24 cellular contexts compared by ENCODE assay signal in the genomic region with DNA sequence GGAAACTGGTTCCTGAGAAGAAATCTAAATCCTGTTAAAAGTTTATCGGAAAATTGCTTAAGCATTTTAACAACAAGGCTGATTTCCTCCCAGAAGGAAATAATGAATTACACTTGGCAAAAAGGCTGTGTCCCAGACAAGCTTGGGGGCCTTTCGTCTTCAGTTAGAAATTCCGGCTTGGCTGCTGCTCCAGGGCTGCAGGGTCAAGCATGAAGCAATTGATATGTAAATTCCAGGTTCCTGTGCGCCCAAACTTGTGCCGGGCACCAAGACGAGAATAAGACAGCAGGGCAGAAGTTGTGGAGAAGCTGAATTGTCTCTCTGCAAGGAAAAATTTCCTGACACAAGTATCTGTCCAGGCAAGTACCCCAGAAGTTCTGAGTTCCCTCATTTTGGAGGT. TPM values are rescaled to one million over a fixed set of nuclear protein-coding genes. Genes with fewer than 3 reads are reported as not detected.
DNase-seq lines count a peak whose midpoint lies in the region; ATAC-seq and TF ChIP-seq lines count a peak whose summit lies in the region.
"Had no signal": no experiment of that assay in that cellular context is flagged by ENCODE, and none has a peak within 500 bp of the region (broad histone marks: within the 10 kb centered on the region; RNA-seq: fewer than 3 reads in every experiment).

No MANE protein-coding gene starts in this region.

- CTCF ChIA-PET in A673 (lab: Charles Lee) (interaction anchor here (0.7 kb wide), 1 partner anchor 33 kb away, joined by 5 read pairs; no protein-coding TSS in a partner anchor), HCT116 (lab: Charles Lee) (interaction anchor here (0.6 to 2.1 kb wide), 4 partner anchors 9 to 53 kb away, joined by 3 to 7 read pairs (median 5); no protein-coding TSS in a partner anchor)

- intact Hi-C loops in A673 (cut with micrococcal nuclease; ENCODE audit: unreplicated experiment) = loop anchor here (5.0 kb wide), 1 partner anchor 50 kb away; no protein-coding TSS in a partner anchor
- intact Hi-C loops in HCT116 (cut with micrococcal nuclease) = no loop called here
- intact Hi-C loops in natural killer cell (cut with micrococcal nuclease) = no loop called here

- peaks cover 46% of the 10 kb centered on the region for H3K27me3 Mint-ChIP-seq in endodermal cell (ENCODE audit: insufficient read depth)
- H3K27me3 Mint-ChIP-seq in natural killer cell (ENCODE audit: low read depth in 2 of 2) = peaks cover 26 to 33% of the 10 kb centered on the region in 2 donors

- H3K36me3 ChIP-seq in A673 (ENCODE audit: insufficient read depth, low read length, poor library complexity, severe bottlenecking) (no peaks in the 10 kb centered on the region), HCT116 (ENCODE audit: control insufficient read depth in 1 of 2, insufficient read depth in 2 of 2, low read length in 2 of 2) (no peaks in the 10 kb centered on the region), endodermal cell (ENCODE audit: control insufficient read depth, insufficient read depth, low read length) (no peaks in the 10 kb centered on the region), osteoblast (ENCODE audit: insufficient read depth, low read length) (no peaks in the 10 kb centered on the region)

- H3K27ac Mint-ChIP-seq in endodermal cell (no peak overlapping the region), natural killer cell (no peak overlapping the region)
- no peak overlapping the region for H3K27ac Mint-ChIP-seq in activated naive CD4-positive, alpha-beta T cell treated with anti-CD3 and anti-CD28 coated beads, Interleukin-2, amount 50 U/mL, for 72 hours

- H4K20me1 ChIP-seq in HCT116 (ENCODE audit: insufficient read depth) (no peaks in the 10 kb centered on the region), osteoblast (ENCODE audit: insufficient read depth, low read length) (no peaks in the 10 kb centered on the region)

- POLR2A ChIA-PET in A673 (lab: Charles Lee; ENCODE audit: low non-redundant PET) = no interaction called here
- POLR2A ChIA-PET in HCT116 (lab: Charles Lee) = interaction anchor here (1.5 kb wide), 1 partner anchor 9 kb away, joined by 3 read pairs; no protein-coding TSS in a partner anchor

- H2AFZ ChIP-seq in HCT116 (ENCODE audit: low read depth, low read length, poor library complexity, severe bottlenecking) (peak overlapping the region; percentile 14), osteoblast (ENCODE audit: low read length) (no peak overlapping the region)

- no peak for ATAC-seq in HCT116
- no peak for ATAC-seq in natural killer cell
- no peak for ATAC-seq in activated naive CD4-positive, alpha-beta T cell treated with anti-CD3 and anti-CD28 coated beads, Interleukin-2, amount 50 U/mL, for 72 hours

- H3K9me3 ChIP-seq in A673 (ENCODE audit: low read depth, low read length, poor library complexity, severe bottlenecking) (no peaks in the 10 kb centered on the region), HCT116 (ENCODE audit: control insufficient read depth in 1 of 2, insufficient read depth in 1 of 2, low read depth in 1 of 2, low read length in 2 of 2) (no peaks in the 10 kb centered on the region), endodermal cell (ENCODE audit: control insufficient read depth, low read length) (no peaks in the 10 kb centered on the region), osteoblast (ENCODE audit: low read depth, low read length) (no peaks in the 10 kb centered on the region)

- no peaks in the 10 kb centered on the region for H3K9me2 ChIP-seq in HCT116 (ENCODE audit: insufficient read depth)

- H3K27me3 ChIP-seq in A673 (replicated peaks; ENCODE audit: insufficient read depth, low read depth, low read length, poor library complexity) (peaks cover 3% of the 10 kb centered on the region), HCT116 (ENCODE audit: insufficient read depth, low read length) (no peaks in the 10 kb centered on the region), endodermal cell (ENCODE audit: control insufficient read depth, insufficient read depth, low read length, poor library complexity, severe bottlenecking) (peaks cover 14% of the 10 kb centered on the region), osteoblast (ENCODE audit: insufficient read depth, low read length) (peaks cover 14% of the 10 kb centered on the region)

- no TSS peak for BruUV-seq in A673 (replicated peaks; lab: Mats Ljungman, UMichigan)
- BruUV-seq in HCT116 (replicated peaks; lab: Mats Ljungman, UMichigan) = no TSS peak

- 53 to 71% methylated on average over 3 to 6 of the region's 6 CpGs for WGBS in endodermal cell (ENCODE audit: insufficient coverage in 1 of 2, insufficient read length in 1 of 2), 2 experiments

- peaks cover 17% of the 10 kb centered on the region for H3K4me1 ChIP-seq in A673 (ENCODE audit: insufficient read depth, low read length, poor library complexity, severe bottlenecking)
- peaks cover 0 to 7% of the 10 kb centered on the region in 2 experiments; a peak in 2 of 4 replicates for H3K4me1 ChIP-seq in HCT116 (ENCODE audit: control insufficient read depth in 1 of 2, insufficient read depth in 2 of 2, low read length in 2 of 2)
- peaks cover 11% of the 10 kb centered on the region for H3K4me1 ChIP-seq in endodermal cell (ENCODE audit: control insufficient read depth, insufficient read depth, low read length)
- no peaks in the 10 kb centered on the region for H3K4me1 ChIP-seq in osteoblast (ENCODE audit: insufficient read depth, low read length)

- no peak overlapping the region for H3K4me2 ChIP-seq in HCT116 (ENCODE audit: low read length)
- no peak overlapping the region for H3K4me2 ChIP-seq in osteoblast (ENCODE audit: insufficient read depth, low read length)

- H3K27ac ChIP-seq in A673 (ENCODE audit: low read depth, low read length, poor library complexity, severe bottlenecking) (no peak overlapping the region), HCT116 (ENCODE audit: low read depth, low read length) (no peak overlapping the region), endodermal cell (ENCODE audit: low read depth, low read length) (no peak overlapping the region), osteoblast (ENCODE audit: low read depth, low read length) (no peak overlapping the region)

- H3K4me1 Mint-ChIP-seq in endodermal cell (peaks cover 20% of the 10 kb centered on the region), natural killer cell (peaks cover 3 to 5% of the 10 kb centered on the region in 2 donors)

- DNase-seq in A673 (ENCODE audit: low spot score) = peak; percentile 53
- DNase-seq in HCT116 (ENCODE audit: low read depth, low spot score) = no peak
- peak; percentile 59 for DNase-seq in endodermal cell
- peak; percentile 32 for DNase-seq in osteoblast (ENCODE audit: insufficient read length, low spot score, missing footprints)
- no peak for DNase-seq in natural killer cell
- DNase-seq in globus pallidus (ENCODE audit: low spot score) = no peak
- no peak for DNase-seq in stimulated activated CD4-positive, alpha-beta T cell treated with anti-CD3 and anti-CD28 coated beads, Interleukin-2, amount 100 ng/mL, for 24 hours
- no peak for DNase-seq in activated naive CD4-positive, alpha-beta T cell treated with anti-CD3 and anti-CD28 coated beads, Interleukin-2, amount 50 U/mL, for 72 hours (ENCODE audit: low spot score in 2 of 2)
- DNase-seq: 8988T, Calu3, DMS79 treated with DMSO at 0.1 percent for 48 hours, IMR-90, KG1, MM.1S, NCI-H1048, NCI-H1417, NCI-H1694, NCI-H2081, NCI-H2171, NCI-H226, NCI-H510A, NCI-H69 had no signal

- no peaks in the 10 kb centered on the region for H3K79me2 ChIP-seq in HCT116 (ENCODE audit: insufficient read depth, low read length)
- no peaks in the 10 kb centered on the region for H3K79me2 ChIP-seq in osteoblast (ENCODE audit: insufficient read depth, low read length)

- H3K9me3 Mint-ChIP-seq in endodermal cell (no peaks in the 10 kb centered on the region), natural killer cell (no peaks in the 10 kb centered on the region)
- no peaks in the 10 kb centered on the region for H3K9me3 Mint-ChIP-seq in activated naive CD4-positive, alpha-beta T cell treated with anti-CD3 and anti-CD28 coated beads, Interleukin-2, amount 50 U/mL, for 72 hours

- H3K36me3 Mint-ChIP-seq in endodermal cell (ENCODE audit: low read depth) (no peaks in the 10 kb centered on the region), natural killer cell (no peaks in the 10 kb centered on the region)
- no peaks in the 10 kb centered on the region for H3K36me3 Mint-ChIP-seq in activated naive CD4-positive, alpha-beta T cell treated with anti-CD3 and anti-CD28 coated beads, Interleukin-2, amount 50 U/mL, for 72 hours

- TF ChIP-seq POLR2A in HCT116 (IDR thresholded peaks at IDR 0.05; ENCODE audit: borderline replicate concordance, extremely low read depth, insufficient read depth, insufficient read length) = no peak

- H3K9ac ChIP-seq in HCT116 (ENCODE audit: low read length) (no peak overlapping the region), endodermal cell (ENCODE audit: extremely low read depth, low read length, poor library complexity, severe bottlenecking) (no peak overlapping the region)

- no peak for TF ChIP-seq CTCF in A673 (conservative IDR thresholded peaks at IDR 0.05; ENCODE audit: low read depth, low read length)
- TF ChIP-seq CTCF in HCT116 (IDR thresholded peaks at IDR 0.05 in 2 of 3, conservative IDR thresholded peaks at IDR 0.05 in 1 of 3; ENCODE audit: borderline replicate concordance in 1 of 3, insufficient read depth in 1 of 3, low read depth in 2 of 3, low read length in 2 of 3) = no peak
- no peak for TF ChIP-seq CTCF in endodermal cell (conservative IDR thresholded peaks at IDR 0.05)
- TF ChIP-seq CTCF in osteoblast (IDR thresholded peaks at IDR 0.05; ENCODE audit: extremely low read depth, low read depth, low read length) = no peak
- no peak for TF ChIP-seq CTCF in natural killer cell (IDR thresholded peaks at IDR 0.05)

- TF ChIP-seq RAD21 in HCT116 (IDR thresholded peaks at IDR 0.05; ENCODE audit: low read depth) = no peak

- RAD21 ChIA-PET in HCT116 (lab: Charles Lee; ENCODE audit: low non-redundant PET in 1 of 2, low total read pairs in 2 of 2, uncharacterized antibody in 2 of 2, unreplicated experiment in 2 of 2) = no interaction called here

- no peak overlapping the region for H3K4me3 Mint-ChIP-seq in endodermal cell
- no peak overlapping the region for H3K4me3 Mint-ChIP-seq in natural killer cell

- H3K4me3 ChIP-seq in A673 (ENCODE audit: low read depth, low read length, poor library complexity, severe bottlenecking) = no peak overlapping the region
- H3K4me3 ChIP-seq in HCT116 (replicated peaks in 1 of 2; ENCODE audit: low read depth in 1 of 2, low read length in 2 of 2) = no peak overlapping the region
- H3K4me3 ChIP-seq in endodermal cell (ENCODE audit: low read length) = no peak overlapping the region
- H3K4me3 ChIP-seq in osteoblast (ENCODE audit: insufficient read depth, low read length) = no peak overlapping the region

TF ChIP-seq in HCT116, 20 proteins besides CTCF, POLR2A, EP300 and RAD21 (continues in another document):
- TF ChIP-seq EZH2phosphoT487 (IDR thresholded peaks at IDR 0.05; ENCODE audit: borderline replicate concordance) = no peak
- no peak for TF ChIP-seq EZH2 (IDR thresholded peaks at IDR 0.05)

RNA-seq across cellular contexts. Expression of a gene that starts 38.1 kb away (rescaled TPM):
- total RNA-seq in A673 (2021) = not detected in 2 replicates
- total RNA-seq in HCT116 (2021; ENCODE audit: unreplicated experiment) = not detected
- not detected in 2 replicates for polyA plus RNA-seq in HCT116 (2012)
- total RNA-seq in endodermal cell = not detected
- polyA plus RNA-seq in endodermal cell (2013, experiment 1 of 2) = 2.0 TPM
- polyA plus RNA-seq in endodermal cell (2013, experiment 2 of 2) = 1.8 TPM
- not detected in 2 replicates for total RNA-seq in osteoblast
- total RNA-seq in natural killer cell = not detected
- not detected for total RNA-seq in activated naive CD4-positive, alpha-beta T cell treated with anti-CD3 and anti-CD28 coated beads, Interleukin-2, amount 50 U/mL, for 72 hours
- total RNA-seq: Calu3, H4, IMR-90 had no signal
- polyA plus RNA-seq: BJ, IMR-90 had no signal

Comparison
In these comparisons a context has a peak if more than half of its experiments do, and no peak if none do; other contexts are left out.
1. DNase-seq: peak in A673 (single experiment), endodermal cell (single experiment) and osteoblast (single experiment); none in HCT116 (single experiment), natural killer cell (single experiment), globus pallidus (single experiment), stimulated activated CD4-positive, alpha-beta T cell treated with anti-CD3 and anti-CD28 coated beads, Interleukin-2, amount 100 ng/mL, for 24 hours (0 of 2) and activated naive CD4-positive, alpha-beta T cell treated with anti-CD3 and anti-CD28 coated beads, Interleukin-2, amount 50 U/mL, for 72 hours (0 of 2).